In genomic region chr10:80472234-80473095, GRCh38 we compare ENCODE assay signal across 8 cellular contexts. TPM values are rescaled to one million over a fixed set of nuclear protein-coding genes. Genes with fewer than 3 reads are reported as not detected.
DNase-seq lines count a peak whose midpoint lies in the region; ATAC-seq and TF ChIP-seq lines count a peak whose summit lies in the region.

No MANE protein-coding gene starts in this region.

- H3K4me1 ChIP-seq in heart right ventricle (peaks cover 3 to 99% (median 87%) of the 10 kb centered on the region in 9 donors), right atrium auricular region (peaks cover 0 to 85% of the 10 kb centered on the region in 2 donors), upper lobe of right lung (peaks cover 92% of the 10 kb centered on the region)

- H3K27ac ChIP-seq in heart right ventricle (peak overlapping the region in 7 of 10 donors; percentile 32 to 72 (median 46)), right atrium auricular region (peak overlapping the region in 1 of 2 donors; percentile 20), upper lobe of right lung (peak overlapping the region; percentile 70)

- peaks cover 0 to 71% (median 4%) of the 10 kb centered on the region in 9 donors for H3K36me3 ChIP-seq in heart right ventricle
- H3K36me3 ChIP-seq in right atrium auricular region = peaks cover 21% of the 10 kb centered on the region
- H3K36me3 ChIP-seq in upper lobe of right lung = peaks cover 35% of the 10 kb centered on the region

- H3K27me3 ChIP-seq in heart right ventricle (no peaks in the 10 kb centered on the region), right atrium auricular region (no peaks in the 10 kb centered on the region), upper lobe of right lung (no peaks in the 10 kb centered on the region)

- intact Hi-C loops in heart right ventricle (cut with DNase I) = no loop called here
- intact Hi-C loops in upper lobe of right lung (cut with DNase I) = no loop called here

- H3K9me3 ChIP-seq in heart right ventricle = peaks cover 0 to 1% (median 0%) of the 10 kb centered on the region in 11 donors
- H3K9me3 ChIP-seq in right atrium auricular region = no peaks in the 10 kb centered on the region
- H3K9me3 ChIP-seq in upper lobe of right lung = no peaks in the 10 kb centered on the region

- TF ChIP-seq CTCF in heart right ventricle (IDR thresholded peaks at IDR 0.05) (no peak), right atrium auricular region (IDR thresholded peaks at IDR 0.05) (no peak), upper lobe of right lung (IDR thresholded peaks at IDR 0.05) (no peak)

- DNase-seq in heart right ventricle (no peak), right atrium auricular region (ENCODE audit: low spot score) (no peak), T follicular helper cell (ENCODE audit: low read depth) (peak; percentile 34), fibroblast of peridontal ligament (ENCODE audit: extremely low read depth) (peak; percentile 95), upper lobe of right lung (peak; percentile 31), NCI-H1436 treated with DMSO at 0.1 percent for 48 hours (lab: John Stamatoyannopoulos, UW) (no peak), NCI-H187 treated with DMSO at 0.1 percent for 48 hours (lab: John Stamatoyannopoulos, UW) (no peak)

- WGBS in heart right ventricle, 2 donors = 60 to 68% methylated on average over 9 of the region's 9 CpGs

- no peak overlapping the region for H3K4me3 ChIP-seq in heart right ventricle
- H3K4me3 ChIP-seq in right atrium auricular region = no peak overlapping the region
- H3K4me3 ChIP-seq in upper lobe of right lung = no peak overlapping the region

- ATAC-seq in heart right ventricle (peak in 3 of 8 donors; percentile 12 to 55 (median 17)), HG02840 (IDR thresholded peaks at IDR 0.05; ENCODE audit: low FRiP score, unreplicated experiment) (peak; percentile 97), upper lobe of right lung (peak; percentile 16)

RNA-seq across cellular contexts. Expression of gene TSPAN14, which starts 18.4 kb away (rescaled TPM):
- total RNA-seq in heart right ventricle = 10 to 100 TPM; 21.7 to 57.2 (median 27.6) TPM
- 10 to 100 TPM; 16.9 to 35.0 TPM for polyA plus RNA-seq in heart right ventricle
- total RNA-seq in right atrium auricular region = 10 to 100 TPM; 24.2 to 34.7 TPM
- 157 TPM for total RNA-seq in upper lobe of right lung

Comparison
In these comparisons a context has a peak if more than half of its experiments do, and no peak if none do; other contexts are left out.
1. DNase-seq: peak in T follicular helper cell (single experiment), fibroblast of peridontal ligament (single experiment) and upper lobe of right lung (single experiment); none in heart right ventricle (0 of 2), right atrium auricular region (single experiment), NCI-H1436 treated with DMSO at 0.1 percent for 48 hours (single experiment) and NCI-H187 treated with DMSO at 0.1 percent for 48 hours (single experiment).